In the genomic region with DNA sequence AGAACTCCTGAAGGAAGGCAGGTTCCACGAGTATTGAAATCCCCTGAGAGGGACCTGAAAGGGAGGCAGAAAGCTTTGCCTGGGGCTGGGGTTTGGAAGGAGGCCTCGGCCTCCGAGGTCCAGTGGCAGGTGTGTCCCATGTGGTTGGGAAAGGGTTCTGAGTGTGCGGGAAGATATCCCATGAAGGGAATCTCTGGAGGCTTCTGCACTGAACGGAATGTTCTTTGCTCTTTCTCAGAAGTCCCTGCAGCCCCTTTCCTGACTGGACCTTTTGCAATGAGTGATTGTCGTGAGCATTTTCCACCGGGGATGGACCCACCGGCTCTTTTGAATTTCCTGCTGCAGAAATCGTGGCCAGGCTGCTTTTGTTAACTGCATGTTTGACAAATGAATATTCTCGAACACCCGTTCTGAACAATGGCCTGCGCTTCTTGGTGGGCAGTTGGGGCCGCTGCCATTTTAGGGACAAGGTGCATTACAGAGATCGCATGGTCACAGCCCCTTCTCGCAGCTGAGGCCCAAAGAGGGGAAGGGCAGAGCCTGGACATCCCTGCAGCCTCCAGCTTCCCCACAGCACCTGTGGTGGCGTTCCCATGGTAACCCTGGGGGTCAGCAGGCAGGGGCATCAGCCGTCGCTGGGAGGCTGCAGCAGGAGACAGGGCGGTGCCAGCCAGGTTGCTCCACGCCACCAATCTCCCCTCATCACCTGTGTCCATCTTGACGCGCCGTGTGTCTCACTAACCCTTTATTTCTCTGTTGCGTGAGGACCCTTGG, we compare ENCODE assay signal across 16 cellular contexts. TPM values are rescaled to one million over a fixed set of nuclear protein-coding genes. Genes with fewer than 3 reads are reported as not detected.
A peak's percentile ranks its signal among the peaks of the same experiment; 100 is the strongest.
DNase-seq lines count a peak whose midpoint lies in the region; ATAC-seq and TF ChIP-seq lines count a peak whose summit lies in the region.
"Had no signal": no experiment of that assay in that cellular context is flagged by ENCODE, and none has a peak within 500 bp of the region (broad histone marks: within the 10 kb centered on the region; RNA-seq: fewer than 3 reads in every experiment).

No MANE protein-coding gene starts in this region.

- H3K14ac ChIP-seq in H9 (ENCODE audit: insufficient read depth, low read length) (peak overlapping the region; percentile 42; the same call in 1 of the 2 replicates), mesenchymal stem cell (ENCODE audit: low read length in 2 of 2) (no peak overlapping the region), trophoblast cell (ENCODE audit: low read length) (peak overlapping the region; percentile 53)

- no CpG with 5 or more reads among the region's 24 CpGs for WGBS in H9 (ENCODE audit: extremely low coverage, insufficient read length, low lambda C conversion rate)
- 89% methylated on average over 24 of the region's 24 CpGs for WGBS in mesenchymal stem cell
- WGBS in trophoblast cell (ENCODE audit: extremely low coverage, insufficient coverage, insufficient read length), result no CpG with 5 or more reads among the region's 24 CpGs
- no CpG with 5 or more reads among the region's 24 CpGs for WGBS in mesendoderm (ENCODE audit: extremely low coverage, insufficient coverage, low lambda C conversion rate)

- H3K18ac ChIP-seq in H9 (ENCODE audit: insufficient read length, low read depth, low read length) (no peak overlapping the region), mesenchymal stem cell (ENCODE audit: low read depth in 1 of 2, low read length in 2 of 2) (no peak overlapping the region), trophoblast cell (ENCODE audit: low read length) (peak overlapping the region; percentile 23), mesendoderm (ENCODE audit: low read length) (no peak overlapping the region)

- no peaks in the 10 kb centered on the region for H3K27me3 Mint-ChIP-seq in H9 (ENCODE audit: low read depth)

- H2BK120ac ChIP-seq in H9 (ENCODE audit: low read depth, low read length, poor library complexity, severe bottlenecking) (no peak overlapping the region), mesenchymal stem cell (ENCODE audit: low read depth, low read length) (no peak overlapping the region), trophoblast cell (ENCODE audit: insufficient read depth, low read length, poor library complexity) (peak overlapping the region; percentile 34), mesendoderm (ENCODE audit: low read depth, low read length) (no peak overlapping the region)

- H3K4me1 ChIP-seq in H9 (ENCODE audit: insufficient read depth, low read length) (no peaks in the 10 kb centered on the region), SJCRH30 (peaks cover 22% of the 10 kb centered on the region; the same call in 1 of the 2 replicates), mesenchymal stem cell (ENCODE audit: control insufficient read depth, insufficient read depth, low read depth, low read length) (peaks cover 5% of the 10 kb centered on the region), trophoblast cell (ENCODE audit: control insufficient read depth in 1 of 2, insufficient read depth in 2 of 2, low read length in 2 of 2) (peaks cover 47 to 50% of the 10 kb centered on the region in 2 experiments), mesendoderm (ENCODE audit: control insufficient read depth, low read depth, low read length) (peaks cover 3% of the 10 kb centered on the region)

- H3K4ac ChIP-seq in H9 (ENCODE audit: low read depth, low read length), result no peak overlapping the region
- no peak overlapping the region for H3K4ac ChIP-seq in mesenchymal stem cell (ENCODE audit: low read depth in 1 of 2, low read length in 2 of 2)
- H3K4ac ChIP-seq in trophoblast cell (ENCODE audit: low read depth, low read length), result no peak overlapping the region
- no peak overlapping the region for H3K4ac ChIP-seq in mesendoderm (ENCODE audit: low read depth, low read length)

- H3K56ac ChIP-seq in H9 (ENCODE audit: insufficient read length, low read depth, low read length) (no peak overlapping the region), mesendoderm (ENCODE audit: low read length) (no peak overlapping the region)

- H3K9me3 Mint-ChIP-seq in H9, result peaks cover 0 to 8% of the 10 kb centered on the region in 2 experiments; a peak in 2 of 5 replicates
- H3K9me3 Mint-ChIP-seq: HFFc6 had no signal

- no peak for DNase-seq in H9
- DNase-seq in SJCRH30, result peak; percentile 37 to 42
- no peak for DNase-seq in mesenchymal stem cell
- DNase-seq in trophoblast cell, result no peak
- DNase-seq in mesendoderm, result no peak
- DNase-seq: BE2C, DMS79, HCEC 1CT, HFFc6 had no signal

- H3K79me2 ChIP-seq in H9 (ENCODE audit: insufficient read depth, low read length) (no peaks in the 10 kb centered on the region), trophoblast cell (ENCODE audit: control insufficient read depth, insufficient read depth, low read length, poor library complexity) (peaks cover 2% of the 10 kb centered on the region), mesendoderm (ENCODE audit: control insufficient read depth, insufficient read depth, low read length) (no peaks in the 10 kb centered on the region)

- no peak for TF ChIP-seq CTCF in H9 (conservative IDR thresholded peaks at IDR 0.05)

- no peaks in the 10 kb centered on the region for H3K36me3 ChIP-seq in SJCRH30
- H3K36me3 ChIP-seq in mesenchymal stem cell (ENCODE audit: control insufficient read depth in 1 of 2, insufficient read depth in 2 of 2, low read depth in 1 of 2, low read length in 2 of 2), result no peaks in the 10 kb centered on the region
- H3K36me3 ChIP-seq in trophoblast cell (ENCODE audit: control insufficient read depth in 1 of 2, insufficient read depth in 2 of 2, low read length in 2 of 2), result no peaks in the 10 kb centered on the region
- no peaks in the 10 kb centered on the region for H3K36me3 ChIP-seq in mesendoderm (ENCODE audit: control insufficient read depth, insufficient read depth, low read length)
- H3K36me3 ChIP-seq: BE2C had no signal

- no peak overlapping the region for H3T11ph ChIP-seq in H9 (ENCODE audit: low read length)

- H3K23ac ChIP-seq in H9 (ENCODE audit: insufficient read length, low read depth, low read length) (no peak overlapping the region), mesenchymal stem cell (ENCODE audit: low read length in 2 of 2) (no peak overlapping the region), trophoblast cell (ENCODE audit: low read length) (no peak overlapping the region), mesendoderm (ENCODE audit: low read length) (no peak overlapping the region)

- no peak for ATAC-seq in GM18511 (IDR thresholded peaks at IDR 0.05; ENCODE audit: unreplicated experiment)
- ATAC-seq: A549 had no signal

- H2BK12ac ChIP-seq in H9 (ENCODE audit: insufficient read length, low read depth, low read length) (no peak overlapping the region), mesenchymal stem cell (ENCODE audit: low read length in 2 of 2) (no peak overlapping the region), trophoblast cell (ENCODE audit: low read length) (peak overlapping the region; percentile 82)

- no peak overlapping the region for H2AK5ac ChIP-seq in H9 (ENCODE audit: insufficient read length, low read length)
- H2AK5ac ChIP-seq in mesenchymal stem cell (ENCODE audit: low read length, severe bottlenecking), result no peak overlapping the region
- peak overlapping the region; percentile 31 for H2AK5ac ChIP-seq in trophoblast cell (ENCODE audit: low read length)
- no peak overlapping the region for H2AK5ac ChIP-seq in mesendoderm (ENCODE audit: low read length)

- H3K27me3 ChIP-seq in H9 (ENCODE audit: insufficient read depth, low read length) (no peaks in the 10 kb centered on the region), SJCRH30 (no peaks in the 10 kb centered on the region), mesenchymal stem cell (ENCODE audit: control insufficient read depth in 1 of 2, insufficient read depth in 1 of 2, low read length in 2 of 2) (peaks cover 0 to 4% of the 10 kb centered on the region in 2 experiments), trophoblast cell (ENCODE audit: insufficient read depth, low read length) (no peaks in the 10 kb centered on the region), mesendoderm (ENCODE audit: insufficient read depth, low read length, poor library complexity) (no peaks in the 10 kb centered on the region)
- H3K27me3 ChIP-seq: BE2C had no signal

- H3K4me2 ChIP-seq in H9 (ENCODE audit: insufficient read depth, insufficient read length, low read length) (no peak overlapping the region), mesenchymal stem cell (ENCODE audit: low read length, poor library complexity, severe bottlenecking) (no peak overlapping the region), trophoblast cell (ENCODE audit: low read length) (no peak overlapping the region), mesendoderm (ENCODE audit: low read length) (no peak overlapping the region)
- H3K4me2 ChIP-seq: A549 had no signal

- H2AFZ ChIP-seq in H9 (ENCODE audit: low read length) (no peak overlapping the region), mesenchymal stem cell (ENCODE audit: low read depth, low read length) (no peak overlapping the region), trophoblast cell (ENCODE audit: insufficient read depth, low read length, poor library complexity) (no peak overlapping the region)

- H3K23me2 ChIP-seq in H9 (ENCODE audit: insufficient read length, low read depth, low read length, poor library complexity, severe bottlenecking), result no peaks in the 10 kb centered on the region

- H2BK20ac ChIP-seq in H9 (ENCODE audit: low read depth, low read length, poor library complexity, severe bottlenecking), result no peak overlapping the region

- H3K9me3 ChIP-seq in H9 (ENCODE audit: control insufficient read depth, low read depth, low read length) (no peaks in the 10 kb centered on the region), SJCRH30 (replicated peaks) (no peaks in the 10 kb centered on the region), mesenchymal stem cell (ENCODE audit: control insufficient read depth, low read length) (no peaks in the 10 kb centered on the region), trophoblast cell (ENCODE audit: insufficient read depth, low read depth, low read length) (peaks cover 2% of the 10 kb centered on the region)
- H3K9me3 ChIP-seq: A549, BE2C had no signal

- no peaks in the 10 kb centered on the region; a peak in 1 of 7 replicates for H3K36me3 Mint-ChIP-seq in H9 (ENCODE audit: insufficient read depth in 1 of 3, low read depth in 3 of 3)
- H3K36me3 Mint-ChIP-seq: CD4-positive, alpha-beta memory T cell had no signal

- H4K12ac ChIP-seq in trophoblast cell (ENCODE audit: low read depth, low read length), result no peak overlapping the region

- H4K20me1 ChIP-seq in H9 (ENCODE audit: control insufficient read depth, insufficient read depth, insufficient read length), result no peaks in the 10 kb centered on the region

- no peaks in the 10 kb centered on the region for H3K79me1 ChIP-seq in H9 (ENCODE audit: insufficient read depth, low read depth, low read length, poor library complexity, severe bottlenecking)
- H3K79me1 ChIP-seq in mesenchymal stem cell (replicated peaks; ENCODE audit: low read length, poor library complexity, severe bottlenecking), result no peaks in the 10 kb centered on the region
- H3K79me1 ChIP-seq in trophoblast cell (ENCODE audit: low read length), result peaks cover 47% of the 10 kb centered on the region
- H3K79me1 ChIP-seq in mesendoderm (ENCODE audit: low read length), result no peaks in the 10 kb centered on the region

- H3K27ac ChIP-seq in H9 (ENCODE audit: insufficient read length, low read depth, low read length) (no peak overlapping the region), SJCRH30 (no peak overlapping the region), mesenchymal stem cell (ENCODE audit: low read length, poor library complexity, severe bottlenecking) (no peak overlapping the region), trophoblast cell (ENCODE audit: low read depth, low read length) (no peak overlapping the region), mesendoderm (ENCODE audit: low read depth, low read length) (no peak overlapping the region)
- H3K27ac ChIP-seq: C4-2B, HL-60 had no signal

- H3K4me1 Mint-ChIP-seq in H9, result 0 out of 4 replicates have a peak, but pooled peaks cover 0 to 3% of the 10 kb centered on the region in 2 experiments
- H3K4me1 Mint-ChIP-seq: CD4-positive, alpha-beta memory T cell had no signal

- H3K4me3 ChIP-seq in SJCRH30, result no peak overlapping the region
- no peak overlapping the region for H3K4me3 ChIP-seq in mesenchymal stem cell (ENCODE audit: insufficient read depth in 1 of 2, low read depth in 1 of 2, low read length in 2 of 2)
- H3K4me3 ChIP-seq in trophoblast cell (ENCODE audit: low read depth, low read length), result no peak overlapping the region
- H3K4me3 ChIP-seq in mesendoderm (ENCODE audit: low read length), result no peak overlapping the region
- H3K4me3 ChIP-seq: A549 had no signal

- H3K9ac ChIP-seq in H9 (ENCODE audit: extremely low read depth, insufficient read length, low read length) (no peak overlapping the region), mesenchymal stem cell (ENCODE audit: low read length) (no peak overlapping the region), trophoblast cell (ENCODE audit: low read length) (no peak overlapping the region), mesendoderm (ENCODE audit: low read length) (no peak overlapping the region)

- H4K8ac ChIP-seq in H9 (replicated peaks; ENCODE audit: insufficient read length, low read depth, low read length), result no peak overlapping the region
- H4K8ac ChIP-seq in mesenchymal stem cell (ENCODE audit: low read length), result no peak overlapping the region
- H4K8ac ChIP-seq in trophoblast cell (ENCODE audit: low read depth, low read length), result peak overlapping the region; percentile 40
- H4K8ac ChIP-seq in mesendoderm (ENCODE audit: low read depth, low read length), result no peak overlapping the region

- H4K5ac ChIP-seq in H9 (ENCODE audit: insufficient read length, low read depth, low read length) (no peak overlapping the region), mesendoderm (ENCODE audit: low read length) (no peak overlapping the region)

- H2BK5ac ChIP-seq in H9 (ENCODE audit: insufficient read length, low read length), result no peak overlapping the region
- H2BK5ac ChIP-seq in mesenchymal stem cell (ENCODE audit: low read depth, low read length, poor library complexity, severe bottlenecking), result no peak overlapping the region
- H2BK5ac ChIP-seq in trophoblast cell (ENCODE audit: low read depth, low read length, poor library complexity), result peak overlapping the region; percentile 10
- H2BK5ac ChIP-seq in mesendoderm (ENCODE audit: low read length), result no peak overlapping the region

- H2BK15ac ChIP-seq in H9 (ENCODE audit: low read depth, low read length) (no peak overlapping the region), mesenchymal stem cell (ENCODE audit: low read depth, poor library complexity, severe bottlenecking) (no peak overlapping the region), mesendoderm (replicated peaks; ENCODE audit: low read depth) (no peak overlapping the region)

- no peak overlapping the region for H3K27ac Mint-ChIP-seq in H9
- H3K27ac Mint-ChIP-seq: CD4-positive, alpha-beta memory T cell; HFFc6 had no signal

- H3K4me3 Mint-ChIP-seq in H9, result no peak overlapping the region
- H3K4me3 Mint-ChIP-seq: CD4-positive, alpha-beta memory T cell; HFFc6 had no signal

- H4K91ac ChIP-seq in H9 (ENCODE audit: insufficient read length, low read depth, low read length) (no peak overlapping the region), mesenchymal stem cell (ENCODE audit: low read length) (peak overlapping the region; percentile 4), trophoblast cell (ENCODE audit: low read depth, low read length) (peak overlapping the region; percentile 87)

RNA-seq across cellular contexts. Expression of a gene that starts 18.3 kb away (rescaled TPM):
- 2.9 and 3.0 TPM in 2 replicates for total RNA-seq in H9 (2021)
- 0.08 TPM in 1 of 2 replicates, not detected in the other for total RNA-seq in SJCRH30 (2014; rRNA removed; shearing (Covaris generic))
- polyA plus RNA-seq in mesenchymal stem cell (2013, experiment 1 of 2), result 88.3 TPM
- polyA plus RNA-seq in mesenchymal stem cell (2013, experiment 2 of 2), result 87.5 TPM
- polyA plus RNA-seq in trophoblast cell (2013), result 31.1 and 33.0 TPM in 2 replicates
- polyA plus RNA-seq in mesendoderm (2013, experiment 1 of 2), result 1.8 TPM
- polyA plus RNA-seq in mesendoderm (2013, experiment 2 of 2), result 1.9 TPM
- total RNA-seq: CD4-positive, alpha-beta memory T cell had no signal
- polyA plus RNA-seq: CD4-positive, alpha-beta memory T cell had no signal

RNA-seq across cellular contexts. Expression of a gene that starts 52.2 kb away (rescaled TPM):
- 0.39 and 0.74 TPM in 2 replicates for total RNA-seq in H9 (2021)
- 21.5 and 28.9 TPM in 2 replicates for total RNA-seq in SJCRH30 (2014; rRNA removed; shearing (Covaris generic))
- polyA plus RNA-seq in mesenchymal stem cell (2013, experiment 1 of 2), result 8.0 TPM
- 7.6 TPM for polyA plus RNA-seq in mesenchymal stem cell (2013, experiment 2 of 2)
- 12.8 and 13.1 TPM in 2 replicates for polyA plus RNA-seq in trophoblast cell (2013)
- polyA plus RNA-seq in mesendoderm (2013, experiment 1 of 2), result 0.17 TPM
- 0.13 TPM for polyA plus RNA-seq in mesendoderm (2013, experiment 2 of 2)
- total RNA-seq: G401, H1 had no signal

Comparison
In these comparisons a context has a peak if more than half of its experiments do, and no peak if none do; other contexts are left out.
1. DNase-seq: peak in SJCRH30 (2 of 2); none in H9 (single experiment), mesenchymal stem cell (single experiment), trophoblast cell (0 of 2) and mesendoderm (single experiment).
2. H3K14ac ChIP-seq: peak in H9 (single experiment) and trophoblast cell (single experiment); none in mesenchymal stem cell (0 of 2).
3. RNA of a gene that starts 52.2 kb away (total RNA-seq): 21.5 to 28.9 TPM in SJCRH30; 0.39 to 0.74 TPM in H9; every median in the first group is over 10 times any median in the second.